Comparison of ENCODE assay signal across 1 cellular context in the genomic region with DNA sequence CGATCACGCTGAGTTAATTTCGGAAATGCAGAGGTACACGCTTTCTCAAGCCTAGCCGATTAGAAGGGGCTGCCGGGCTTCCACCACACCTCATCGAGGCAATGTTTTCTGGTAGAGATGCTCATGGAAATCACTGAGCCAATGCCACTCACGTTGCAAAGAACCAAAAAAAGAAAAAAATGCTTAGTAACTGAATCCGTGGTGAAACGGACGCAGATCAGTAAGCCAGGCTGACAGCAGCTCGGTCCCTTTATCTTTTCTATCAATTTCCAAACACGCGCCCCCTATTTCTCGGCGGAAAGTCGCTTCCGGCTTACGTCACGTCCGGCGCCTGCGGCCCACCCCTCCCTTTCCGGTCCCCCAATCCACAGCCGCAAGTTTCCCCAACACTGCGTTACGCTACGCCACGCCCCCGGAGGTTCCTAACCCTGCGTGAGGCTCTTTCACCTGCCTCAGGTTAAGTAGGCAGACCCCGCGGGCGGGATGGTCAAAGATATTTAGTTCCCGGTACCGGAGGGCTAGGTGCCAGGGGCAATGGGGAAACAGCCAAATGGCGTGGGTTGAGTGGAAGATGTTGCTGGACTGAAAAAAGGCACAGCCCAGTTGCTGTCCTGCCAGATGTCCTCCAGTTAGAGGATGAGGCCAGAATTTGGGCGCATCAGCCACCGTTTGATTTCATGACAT.
TF ChIP-seq lines count a peak whose summit lies in the region.

A gene with protein sequence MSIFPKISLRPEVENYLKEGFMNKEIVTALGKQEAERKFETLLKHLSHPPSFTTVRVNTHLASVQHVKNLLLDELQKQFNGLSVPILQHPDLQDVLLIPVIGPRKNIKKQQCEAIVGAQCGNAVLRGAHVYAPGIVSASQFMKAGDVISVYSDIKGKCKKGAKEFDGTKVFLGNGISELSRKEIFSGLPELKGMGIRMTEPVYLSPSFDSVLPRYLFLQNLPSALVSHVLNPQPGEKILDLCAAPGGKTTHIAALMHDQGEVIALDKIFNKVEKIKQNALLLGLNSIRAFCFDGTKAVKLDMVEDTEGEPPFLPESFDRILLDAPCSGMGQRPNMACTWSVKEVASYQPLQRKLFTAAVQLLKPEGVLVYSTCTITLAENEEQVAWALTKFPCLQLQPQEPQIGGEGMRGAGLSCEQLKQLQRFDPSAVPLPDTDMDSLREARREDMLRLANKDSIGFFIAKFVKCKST (minus strand): TSS at position 264 of the 684 bp plus-strand sequence. CDS start 384 bp downstream, outside the sequence.

TF ChIP-seq in HepG2, 621 proteins besides CTCF, POLR2A, EP300 and RAD21 (continued from another document and continues in another):
- TF ChIP-seq AGO2 (optimal IDR thresholded peaks at IDR 0.05; ENCODE audit: low read depth, low read length) (peak; percentile 50), ZBTB7B (CRISPR knock-in tag; IDR thresholded peaks at IDR 0.05) (no peak), SSRP1 (CRISPR knock-in tag; IDR thresholded peaks at IDR 0.05) (no peak), SMARCC2 (IDR thresholded peaks at IDR 0.05) (no peak), SNAI1 (CRISPR knock-in tag; IDR thresholded peaks at IDR 0.05; ENCODE audit: borderline replicate concordance) (no peak), NCOA2 (CRISPR knock-in tag; IDR thresholded peaks at IDR 0.05) (no peak), NFIB (CRISPR knock-in tag; IDR thresholded peaks at IDR 0.05; ENCODE audit: borderline replicate concordance) (no peak), ZNF354B (CRISPR knock-in tag; IDR thresholded peaks at IDR 0.05) (no peak), CBX5 (CRISPR knock-in tag; IDR thresholded peaks at IDR 0.05; ENCODE audit: borderline replicate concordance) (peak; percentile 28; the same call in 1 of the 2 replicates), PRMT3 (CRISPR knock-in tag; IDR thresholded peaks at IDR 0.05; ENCODE audit: borderline replicate concordance, low read depth) (no peak), ZNF747 (CRISPR knock-in tag; IDR thresholded peaks at IDR 0.05; ENCODE audit: borderline replicate concordance) (peak; percentile 86; the same call in 1 of the 2 replicates), FOXK2 (IDR thresholded peaks at IDR 0.05) (peak; percentile 34; the same call in 1 of the 2 replicates), ZNF567 (CRISPR knock-in tag; IDR thresholded peaks at IDR 0.05; ENCODE audit: borderline replicate concordance) (no peak), ATF1 (CRISPR knock-in tag; IDR thresholded peaks at IDR 0.05) (peak; percentile 93), ZFP1 (CRISPR knock-in tag; IDR thresholded peaks at IDR 0.05) (no peak), ZNF263 (CRISPR knock-in tag; IDR thresholded peaks at IDR 0.05) (no peak), MXI1 (IDR thresholded peaks at IDR 0.05; ENCODE audit: borderline replicate concordance, low read depth, low read length) (peak; percentile 93; the same call in 1 of the 3 replicates), KDM2A (CRISPR knock-in tag; IDR thresholded peaks at IDR 0.05; ENCODE audit: borderline replicate concordance, low read depth) (peak; percentile 91), ZNF460 (CRISPR knock-in tag; IDR thresholded peaks at IDR 0.05; ENCODE audit: borderline replicate concordance) (peak; percentile 10; the same call in 1 of the 2 replicates), SPEN (CRISPR knock-in tag; IDR thresholded peaks at IDR 0.05; ENCODE audit: low read depth) (peak; percentile 59; the same call in 1 of the 2 replicates), ZNF605 (CRISPR knock-in tag; IDR thresholded peaks at IDR 0.05) (peak; percentile 89)
- TF ChIP-seq, protein P1, sequence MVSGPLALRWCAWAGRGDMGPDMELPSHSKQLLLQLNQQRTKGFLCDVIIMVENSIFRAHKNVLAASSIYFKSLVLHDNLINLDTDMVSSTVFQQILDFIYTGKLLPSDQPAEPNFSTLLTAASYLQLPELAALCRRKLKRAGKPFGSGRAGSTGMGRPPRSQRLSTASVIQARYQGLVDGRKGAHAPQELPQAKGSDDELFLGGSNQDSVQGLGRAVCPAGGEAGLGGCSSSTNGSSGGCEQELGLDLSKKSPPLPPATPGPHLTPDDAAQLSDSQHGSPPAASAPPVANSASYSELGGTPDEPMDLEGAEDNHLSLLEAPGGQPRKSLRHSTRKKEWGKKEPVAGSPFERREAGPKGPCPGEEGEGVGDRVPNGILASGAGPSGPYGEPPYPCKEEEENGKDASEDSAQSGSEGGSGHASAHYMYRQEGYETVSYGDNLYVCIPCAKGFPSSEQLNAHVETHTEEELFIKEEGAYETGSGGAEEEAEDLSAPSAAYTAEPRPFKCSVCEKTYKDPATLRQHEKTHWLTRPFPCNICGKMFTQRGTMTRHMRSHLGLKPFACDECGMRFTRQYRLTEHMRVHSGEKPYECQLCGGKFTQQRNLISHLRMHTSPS (CRISPR knock-in tag; IDR thresholded peaks at IDR 0.05; ENCODE audit: low read depth) = no peak
- TF ChIP-seq, protein P2, sequence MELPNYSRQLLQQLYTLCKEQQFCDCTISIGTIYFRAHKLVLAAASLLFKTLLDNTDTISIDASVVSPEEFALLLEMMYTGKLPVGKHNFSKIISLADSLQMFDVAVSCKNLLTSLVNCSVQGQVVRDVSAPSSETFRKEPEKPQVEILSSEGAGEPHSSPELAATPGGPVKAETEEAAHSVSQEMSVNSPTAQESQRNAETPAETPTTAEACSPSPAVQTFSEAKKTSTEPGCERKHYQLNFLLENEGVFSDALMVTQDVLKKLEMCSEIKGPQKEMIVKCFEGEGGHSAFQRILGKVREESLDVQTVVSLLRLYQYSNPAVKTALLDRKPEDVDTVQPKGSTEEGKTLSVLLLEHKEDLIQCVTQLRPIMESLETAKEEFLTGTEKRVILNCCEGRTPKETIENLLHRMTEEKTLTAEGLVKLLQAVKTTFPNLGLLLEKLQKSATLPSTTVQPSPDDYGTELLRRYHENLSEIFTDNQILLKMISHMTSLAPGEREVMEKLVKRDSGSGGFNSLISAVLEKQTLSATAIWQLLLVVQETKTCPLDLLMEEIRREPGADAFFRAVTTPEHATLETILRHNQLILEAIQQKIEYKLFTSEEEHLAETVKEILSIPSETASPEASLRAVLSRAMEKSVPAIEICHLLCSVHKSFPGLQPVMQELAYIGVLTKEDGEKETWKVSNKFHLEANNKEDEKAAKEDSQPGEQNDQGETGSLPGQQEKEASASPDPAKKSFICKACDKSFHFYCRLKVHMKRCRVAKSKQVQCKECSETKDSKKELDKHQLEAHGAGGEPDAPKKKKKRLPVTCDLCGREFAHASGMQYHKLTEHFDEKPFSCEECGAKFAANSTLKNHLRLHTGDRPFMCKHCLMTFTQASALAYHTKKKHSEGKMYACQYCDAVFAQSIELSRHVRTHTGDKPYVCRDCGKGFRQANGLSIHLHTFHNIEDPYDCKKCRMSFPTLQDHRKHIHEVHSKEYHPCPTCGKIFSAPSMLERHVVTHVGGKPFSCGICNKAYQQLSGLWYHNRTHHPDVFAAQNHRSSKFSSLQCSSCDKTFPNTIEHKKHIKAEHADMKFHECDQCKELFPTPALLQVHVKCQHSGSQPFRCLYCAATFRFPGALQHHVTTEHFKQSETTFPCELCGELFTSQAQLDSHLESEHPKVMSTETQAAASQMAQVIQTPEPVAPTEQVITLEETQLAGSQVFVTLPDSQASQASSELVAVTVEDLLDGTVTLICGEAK (IDR thresholded peaks at IDR 0.05) = peak; percentile 77
- TF ChIP-seq, protein P2 (CRISPR knock-in tag; IDR thresholded peaks at IDR 0.05) = 0 out of 2 replicates have a peak, but pooled peaks have one; percentile 41
- TF ChIP-seq, protein P3, sequence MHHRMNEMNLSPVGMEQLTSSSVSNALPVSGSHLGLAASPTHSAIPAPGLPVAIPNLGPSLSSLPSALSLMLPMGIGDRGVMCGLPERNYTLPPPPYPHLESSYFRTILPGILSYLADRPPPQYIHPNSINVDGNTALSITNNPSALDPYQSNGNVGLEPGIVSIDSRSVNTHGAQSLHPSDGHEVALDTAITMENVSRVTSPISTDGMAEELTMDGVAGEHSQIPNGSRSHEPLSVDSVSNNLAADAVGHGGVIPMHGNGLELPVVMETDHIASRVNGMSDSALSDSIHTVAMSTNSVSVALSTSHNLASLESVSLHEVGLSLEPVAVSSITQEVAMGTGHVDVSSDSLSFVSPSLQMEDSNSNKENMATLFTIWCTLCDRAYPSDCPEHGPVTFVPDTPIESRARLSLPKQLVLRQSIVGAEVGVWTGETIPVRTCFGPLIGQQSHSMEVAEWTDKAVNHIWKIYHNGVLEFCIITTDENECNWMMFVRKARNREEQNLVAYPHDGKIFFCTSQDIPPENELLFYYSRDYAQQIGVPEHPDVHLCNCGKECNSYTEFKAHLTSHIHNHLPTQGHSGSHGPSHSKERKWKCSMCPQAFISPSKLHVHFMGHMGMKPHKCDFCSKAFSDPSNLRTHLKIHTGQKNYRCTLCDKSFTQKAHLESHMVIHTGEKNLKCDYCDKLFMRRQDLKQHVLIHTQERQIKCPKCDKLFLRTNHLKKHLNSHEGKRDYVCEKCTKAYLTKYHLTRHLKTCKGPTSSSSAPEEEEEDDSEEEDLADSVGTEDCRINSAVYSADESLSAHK (CRISPR knock-in tag; IDR thresholded peaks at IDR 0.05; ENCODE audit: borderline replicate concordance) = no peak
- TF ChIP-seq, protein P4, sequence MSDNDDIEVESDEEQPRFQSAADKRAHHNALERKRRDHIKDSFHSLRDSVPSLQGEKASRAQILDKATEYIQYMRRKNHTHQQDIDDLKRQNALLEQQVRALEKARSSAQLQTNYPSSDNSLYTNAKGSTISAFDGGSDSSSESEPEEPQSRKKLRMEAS (IDR thresholded peaks at IDR 0.05) = peak; percentile 90
- TF ChIP-seq, protein P5, sequence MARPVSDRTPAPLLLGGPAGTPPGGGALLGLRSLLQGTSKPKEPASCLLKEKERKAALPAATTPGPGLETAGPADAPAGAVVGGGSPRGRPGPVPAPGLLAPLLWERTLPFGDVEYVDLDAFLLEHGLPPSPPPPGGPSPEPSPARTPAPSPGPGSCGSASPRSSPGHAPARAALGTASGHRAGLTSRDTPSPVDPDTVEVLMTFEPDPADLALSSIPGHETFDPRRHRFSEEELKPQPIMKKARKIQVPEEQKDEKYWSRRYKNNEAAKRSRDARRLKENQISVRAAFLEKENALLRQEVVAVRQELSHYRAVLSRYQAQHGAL (CRISPR knock-in tag; IDR thresholded peaks at IDR 0.05; ENCODE audit: not compliant biosample characterization) = no peak
- TF ChIP-seq, protein P6, sequence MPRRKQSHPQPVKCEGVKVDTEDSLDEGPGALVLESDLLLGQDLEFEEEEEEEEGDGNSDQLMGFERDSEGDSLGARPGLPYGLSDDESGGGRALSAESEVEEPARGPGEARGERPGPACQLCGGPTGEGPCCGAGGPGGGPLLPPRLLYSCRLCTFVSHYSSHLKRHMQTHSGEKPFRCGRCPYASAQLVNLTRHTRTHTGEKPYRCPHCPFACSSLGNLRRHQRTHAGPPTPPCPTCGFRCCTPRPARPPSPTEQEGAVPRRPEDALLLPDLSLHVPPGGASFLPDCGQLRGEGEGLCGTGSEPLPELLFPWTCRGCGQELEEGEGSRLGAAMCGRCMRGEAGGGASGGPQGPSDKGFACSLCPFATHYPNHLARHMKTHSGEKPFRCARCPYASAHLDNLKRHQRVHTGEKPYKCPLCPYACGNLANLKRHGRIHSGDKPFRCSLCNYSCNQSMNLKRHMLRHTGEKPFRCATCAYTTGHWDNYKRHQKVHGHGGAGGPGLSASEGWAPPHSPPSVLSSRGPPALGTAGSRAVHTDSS (CRISPR knock-in tag; conservative IDR thresholded peaks at IDR 0.05) = no peak
- TF ChIP-seq, protein P7, sequence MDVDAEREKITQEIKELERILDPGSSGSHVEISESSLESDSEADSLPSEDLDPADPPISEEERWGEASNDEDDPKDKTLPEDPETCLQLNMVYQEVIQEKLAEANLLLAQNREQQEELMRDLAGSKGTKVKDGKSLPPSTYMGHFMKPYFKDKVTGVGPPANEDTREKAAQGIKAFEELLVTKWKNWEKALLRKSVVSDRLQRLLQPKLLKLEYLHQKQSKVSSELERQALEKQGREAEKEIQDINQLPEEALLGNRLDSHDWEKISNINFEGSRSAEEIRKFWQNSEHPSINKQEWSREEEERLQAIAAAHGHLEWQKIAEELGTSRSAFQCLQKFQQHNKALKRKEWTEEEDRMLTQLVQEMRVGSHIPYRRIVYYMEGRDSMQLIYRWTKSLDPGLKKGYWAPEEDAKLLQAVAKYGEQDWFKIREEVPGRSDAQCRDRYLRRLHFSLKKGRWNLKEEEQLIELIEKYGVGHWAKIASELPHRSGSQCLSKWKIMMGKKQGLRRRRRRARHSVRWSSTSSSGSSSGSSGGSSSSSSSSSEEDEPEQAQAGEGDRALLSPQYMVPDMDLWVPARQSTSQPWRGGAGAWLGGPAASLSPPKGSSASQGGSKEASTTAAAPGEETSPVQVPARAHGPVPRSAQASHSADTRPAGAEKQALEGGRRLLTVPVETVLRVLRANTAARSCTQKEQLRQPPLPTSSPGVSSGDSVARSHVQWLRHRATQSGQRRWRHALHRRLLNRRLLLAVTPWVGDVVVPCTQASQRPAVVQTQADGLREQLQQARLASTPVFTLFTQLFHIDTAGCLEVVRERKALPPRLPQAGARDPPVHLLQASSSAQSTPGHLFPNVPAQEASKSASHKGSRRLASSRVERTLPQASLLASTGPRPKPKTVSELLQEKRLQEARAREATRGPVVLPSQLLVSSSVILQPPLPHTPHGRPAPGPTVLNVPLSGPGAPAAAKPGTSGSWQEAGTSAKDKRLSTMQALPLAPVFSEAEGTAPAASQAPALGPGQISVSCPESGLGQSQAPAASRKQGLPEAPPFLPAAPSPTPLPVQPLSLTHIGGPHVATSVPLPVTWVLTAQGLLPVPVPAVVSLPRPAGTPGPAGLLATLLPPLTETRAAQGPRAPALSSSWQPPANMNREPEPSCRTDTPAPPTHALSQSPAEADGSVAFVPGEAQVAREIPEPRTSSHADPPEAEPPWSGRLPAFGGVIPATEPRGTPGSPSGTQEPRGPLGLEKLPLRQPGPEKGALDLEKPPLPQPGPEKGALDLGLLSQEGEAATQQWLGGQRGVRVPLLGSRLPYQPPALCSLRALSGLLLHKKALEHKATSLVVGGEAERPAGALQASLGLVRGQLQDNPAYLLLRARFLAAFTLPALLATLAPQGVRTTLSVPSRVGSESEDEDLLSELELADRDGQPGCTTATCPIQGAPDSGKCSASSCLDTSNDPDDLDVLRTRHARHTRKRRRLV (CRISPR knock-in tag; IDR thresholded peaks at IDR 0.05) = 0 out of 2 replicates have a peak, but pooled peaks have one; percentile 28
